Comparison of ENCODE assay signal across 8 cellular contexts in genomic region chr6:110816110-110816409, GRCh38. TPM values are rescaled to one million over a fixed set of nuclear protein-coding genes. Genes with fewer than 3 reads are reported as not detected.
DNase-seq lines count a peak whose midpoint lies in the region; ATAC-seq and TF ChIP-seq lines count a peak whose summit lies in the region.

No MANE protein-coding gene starts in this region.

- H3K9me3 ChIP-seq in SK-N-MC (ENCODE audit: low read depth, low read length) (no peaks in the 10 kb centered on the region), fibroblast of lung (ENCODE audit: control insufficient read depth, insufficient read depth, low read depth, low read length) (no peaks in the 10 kb centered on the region), gastrocnemius medialis (no peaks in the 10 kb centered on the region)

- H4K20me1 ChIP-seq in fibroblast of lung (ENCODE audit: control insufficient read depth, extremely low read depth, insufficient read depth, low read length), result no peaks in the 10 kb centered on the region

- TF ChIP-seq CTCF in GM12865 (IDR thresholded peaks at IDR 0.05; ENCODE audit: insufficient read depth, low read depth, low read length, missing control alignments), result no peak
- TF ChIP-seq CTCF in fibroblast of lung (conservative IDR thresholded peaks at IDR 0.05 in 1 of 2, IDR thresholded peaks at IDR 0.05 in 1 of 2; ENCODE audit: low read depth in 1 of 2, low read length in 2 of 2), result no peak
- no peak for TF ChIP-seq CTCF in gastrocnemius medialis (IDR thresholded peaks at IDR 0.05 in 4 of 5, conservative IDR thresholded peaks at IDR 0.05 in 1 of 5)

- no peak for DNase-seq in GM12865 (ENCODE audit: low read depth)
- DNase-seq in SK-N-MC (ENCODE audit: low read depth, low spot score), result no peak
- DNase-seq in fibroblast of lung (ENCODE audit: low read depth in 2 of 2), result no peak
- no peak for DNase-seq in gastrocnemius medialis
- no peak for DNase-seq in activated CD8-positive, alpha-beta memory T cell treated with anti-CD3 and anti-CD28 coated beads, Interleukin-2, amount 50 U/mL, for 4 hours

- H3K4me3 ChIP-seq in GM12865 (ENCODE audit: low read depth, low read length), result peak overlapping the region; percentile 91
- H3K4me3 ChIP-seq in SK-N-MC, result peak overlapping the region; percentile 92
- peak overlapping the region; percentile 87 to 97 (median 96) for H3K4me3 ChIP-seq in fibroblast of lung (replicated peaks in 1 of 4; ENCODE audit: control extremely low read depth in 1 of 4, insufficient read depth in 1 of 4, low read depth in 3 of 4, low read length in 4 of 4)
- peak overlapping the region; percentile 65 to 94 (median 82) for H3K4me3 ChIP-seq in gastrocnemius medialis

- H3K4me2 ChIP-seq in fibroblast of lung (ENCODE audit: extremely low read depth, insufficient read depth, low read length), result peak overlapping the region; percentile 100

- H3K27me3 ChIP-seq in fibroblast of lung (ENCODE audit: control insufficient read depth, insufficient read depth, low read length) (no peaks in the 10 kb centered on the region), gastrocnemius medialis (no peaks in the 10 kb centered on the region)

- H3K79me2 ChIP-seq in fibroblast of lung (ENCODE audit: control insufficient read depth, insufficient read depth, low read length), result peaks cover 21% of the 10 kb centered on the region

- no peaks in the 10 kb centered on the region for H3K36me3 ChIP-seq in SK-N-MC (ENCODE audit: insufficient read depth, low read length)
- H3K36me3 ChIP-seq in fibroblast of lung (ENCODE audit: control insufficient read depth, insufficient read depth, low read length), result no peaks in the 10 kb centered on the region
- no peaks in the 10 kb centered on the region for H3K36me3 ChIP-seq in gastrocnemius medialis

- intact Hi-C loops in gastrocnemius medialis (cut with DNase I; ENCODE audit: low total_unique reads), result loop anchor here (5.0 to 10.0 kb wide), 4 partner anchors 166 to 1434 kb away; partner anchors contain the start of genes CD164, CDC40 and RPF2

- in situ Hi-C loops in gastrocnemius medialis (cut with MboI; ENCODE audit: low sequenced_read_pairs in 4 of 4), result loop anchor here (5.0 to 10.0 kb wide), 3 partner anchors 59 to 139 kb away; partner anchors contain the start of genes AMD1 (in 2 of the 4) and GTF3C6 (in 2 of the 4)

- ATAC-seq in gastrocnemius medialis, result peak; percentile 10 to 12
- no peak for ATAC-seq in GM21529 (IDR thresholded peaks at IDR 0.05; ENCODE audit: unreplicated experiment)
- ATAC-seq in GM18909 (IDR thresholded peaks at IDR 0.05; ENCODE audit: poor library complexity, unreplicated experiment), result no peak
- no peak for ATAC-seq in GM18858 (IDR thresholded peaks at IDR 0.05; ENCODE audit: unreplicated experiment)

- H3K27ac ChIP-seq in SK-N-MC (peak overlapping the region; percentile 99), fibroblast of lung (ENCODE audit: insufficient read depth, low read length) (peak overlapping the region; percentile 99), gastrocnemius medialis (peak overlapping the region; percentile 89 to 95 (median 91))

- peak overlapping the region; percentile 54 for H3K9ac ChIP-seq in SK-N-MC (ENCODE audit: insufficient read length)
- no peak overlapping the region for H3K9ac ChIP-seq in fibroblast of lung (ENCODE audit: insufficient read depth, low read length)

- TF ChIP-seq POLR2A in gastrocnemius medialis (IDR thresholded peaks at IDR 0.05), result no peak

- H3K4me1 ChIP-seq in fibroblast of lung (ENCODE audit: control insufficient read depth, extremely low read depth, insufficient read depth, low read length), result peaks cover 9% of the 10 kb centered on the region
- peaks cover 6 to 13% of the 10 kb centered on the region in 2 donors for H3K4me1 ChIP-seq in gastrocnemius medialis

- H2AFZ ChIP-seq in fibroblast of lung (ENCODE audit: low read length), result peak overlapping the region; percentile 74

RNA-seq across cellular contexts. Expression of gene CDK19, which starts 0.8 kb away (rescaled TPM):
- 9.5 and 11.2 TPM in 2 replicates for total RNA-seq in fibroblast of lung
- 11.3 and 12.5 TPM in 2 replicates for polyA plus RNA-seq in fibroblast of lung
- 6.6 and 6.7 TPM in 2 replicates for polyA plus RNA-seq in fibroblast of lung (2012)
- polyA minus RNA-seq in fibroblast of lung (ENCODE audit: low replicate concordance), result 5.6 and 8.7 TPM in 2 replicates
- 1 to 10 TPM; 3.0 to 7.4 (median 6.3) TPM for total RNA-seq in gastrocnemius medialis

RNA-seq across cellular contexts. Expression of gene AMD1, which starts 58.5 kb away (rescaled TPM):
- total RNA-seq in fibroblast of lung, result 33.4 and 33.9 TPM in 2 replicates
- polyA plus RNA-seq in fibroblast of lung, result 92.5 and 107 TPM in 2 replicates
- polyA plus RNA-seq in fibroblast of lung (2012), result 42.2 and 42.5 TPM in 2 replicates
- 5.5 and 6.7 TPM in 2 replicates for polyA minus RNA-seq in fibroblast of lung (ENCODE audit: low replicate concordance)
- 10 to 100 TPM; 33.5 to 57.1 (median 45.1) TPM for total RNA-seq in gastrocnemius medialis

Comparison
In these comparisons a context has a peak if more than half of its experiments do, and no peak if none do; other contexts are left out.
1. ATAC-seq: peak in gastrocnemius medialis (2 of 2); none in GM21529 (single experiment), GM18909 (single experiment) and GM18858 (single experiment).
2. Peak in every context shown above with its lines, with median percentiles within 50 percentile points of each other: H3K4me3 ChIP-seq and H3K27ac ChIP-seq.